ENCODE assay signal across 8 cellular contexts in genomic region chr6:18155864-18156396, GRCh38. TPM values are rescaled to one million over a fixed set of nuclear protein-coding genes. Genes with fewer than 3 reads are reported as not detected.
A peak's percentile ranks its signal among the peaks of the same experiment; 100 is the strongest.
DNase-seq lines count a peak whose midpoint lies in the region; ATAC-seq lines count a peak whose summit lies in the region.

No MANE protein-coding gene starts in this region.

- intact Hi-C loops in left cardiac atrium (cut with DNase I) = no loop called here
- intact Hi-C loops in posterior cingulate gyrus (cut with DNase I) = loop anchor here (1.0 to 10.0 kb wide), 2 partner anchors 108 to 171 kb away; partner anchors contain the start of genes DEK and KIF13A
- intact Hi-C loops in aorta (cut with DNase I) = loop anchor here in 1 of 2 donors (5.0 kb wide), 1 partner anchor 106 kb away; the partner anchor contains the start of gene DEK

- H3K27ac ChIP-seq in aorta (ENCODE audit: low read depth in 1 of 2, low read length in 2 of 2) = no peak overlapping the region

- peaks cover 0 to 4% of the 10 kb centered on the region in 2 donors for H3K9me3 Mint-ChIP-seq in activated naive CD4-positive, alpha-beta T cell treated with anti-CD3 and anti-CD28 coated beads, Interleukin-2, amount 50 U/mL, for 72 hours

- peaks cover 2% of the 10 kb centered on the region; the same call in 1 of the 2 replicates for H3K36me3 ChIP-seq in H7 (replicated peaks; ENCODE audit: control insufficient read depth, insufficient read depth, low read length)
- no peaks in the 10 kb centered on the region for H3K36me3 ChIP-seq in aorta (ENCODE audit: control insufficient read depth in 1 of 2, insufficient read depth in 2 of 2, low read length in 1 of 2)

- peak overlapping the region; percentile 70 to 74 for H3K27ac Mint-ChIP-seq in activated naive CD4-positive, alpha-beta T cell treated with anti-CD3 and anti-CD28 coated beads, Interleukin-2, amount 50 U/mL, for 72 hours

- no peaks in the 10 kb centered on the region for H3K9me3 ChIP-seq in aorta (ENCODE audit: control insufficient read depth, low read length)

- H3K4me3 ChIP-seq in H7 (ENCODE audit: insufficient read depth, low read depth, low read length) (peak overlapping the region; percentile 86), aorta (ENCODE audit: low read length in 2 of 2) (peak overlapping the region; percentile 85 to 91)

- H3K27me3 ChIP-seq in H7 (ENCODE audit: control insufficient read depth, insufficient read depth, low read length) = no peaks in the 10 kb centered on the region
- no peaks in the 10 kb centered on the region for H3K27me3 ChIP-seq in aorta (ENCODE audit: control insufficient read depth in 1 of 2, insufficient read depth in 2 of 2, low read length in 1 of 2)

- peak in 1 of 2 donors; percentile 21 for ATAC-seq in activated naive CD4-positive, alpha-beta T cell treated with anti-CD3 and anti-CD28 coated beads, Interleukin-2, amount 50 U/mL, for 72 hours
- ATAC-seq in left cardiac atrium (peak; percentile 16 to 34), aorta (ENCODE audit: low FRiP score) (no peak)

- no peaks in the 10 kb centered on the region for H3K4me1 ChIP-seq in aorta (ENCODE audit: control insufficient read depth in 1 of 2, insufficient read depth in 2 of 2, low read length in 2 of 2)

- WGBS in aorta, 2 donors = 1 to 2% methylated on average over 26 of the region's 26 CpGs

- H3K36me3 Mint-ChIP-seq in activated naive CD4-positive, alpha-beta T cell treated with anti-CD3 and anti-CD28 coated beads, Interleukin-2, amount 50 U/mL, for 72 hours = peaks cover 12 to 22% of the 10 kb centered on the region in 2 donors

- DNase-seq in GF-D8 (lab: John Stamatoyannopoulos, UW) = peak; percentile 76
- DNase-seq in H7 = peak; percentile 83
- DNase-seq in LHCN-M2 (ENCODE audit: low read depth) = peak; percentile 38
- peak; percentile 95 for DNase-seq in RPMI8226
- DNase-seq in activated naive CD4-positive, alpha-beta T cell treated with anti-CD3 and anti-CD28 coated beads, Interleukin-2, amount 50 U/mL, for 72 hours (ENCODE audit: low spot score in 2 of 2) = peak; percentile 45 to 70
- DNase-seq in left cardiac atrium = peak; percentile 54
- peak; percentile 29 to 93 (median 44) for DNase-seq in posterior cingulate gyrus
- DNase-seq in aorta = peak; percentile 65 to 78

RNA-seq across cellular contexts. Expression of gene KDM1B, which starts 0.7 kb away (rescaled TPM):
- total RNA-seq in H7 (2014; rRNA removed; shearing (Covaris generic)) = 6.8 and 11.2 TPM in 2 replicates
- total RNA-seq in LHCN-M2 (2014; rRNA removed) = 12.2 and 13.3 TPM in 2 replicates
- 11.8 TPM for polyA plus RNA-seq in LHCN-M2 (2012)
- 1 to 10 TPM; 7.7 to 10.0 TPM for total RNA-seq in activated naive CD4-positive, alpha-beta T cell treated with anti-CD3 and anti-CD28 coated beads, Interleukin-2, amount 50 U/mL, for 72 hours
- 10 to 100 TPM; 13.1 to 14.0 TPM for total RNA-seq in left cardiac atrium
- 10 to 100 TPM; 12.6 to 15.3 TPM for total RNA-seq in aorta
- 1 to 10 TPM; 4.5 to 5.0 TPM for polyA plus RNA-seq in aorta

RNA-seq across cellular contexts. Expression of gene TPMT, which starts 1.1 kb away (rescaled TPM):
- 20.9 and 22.5 TPM in 2 replicates for total RNA-seq in H7 (2014; rRNA removed; shearing (Covaris generic))
- 11.5 and 12.2 TPM in 2 replicates for total RNA-seq in LHCN-M2 (2014; rRNA removed)
- polyA plus RNA-seq in LHCN-M2 (2012) = 8.6 TPM
- total RNA-seq in activated naive CD4-positive, alpha-beta T cell treated with anti-CD3 and anti-CD28 coated beads, Interleukin-2, amount 50 U/mL, for 72 hours = 1 to 10 TPM; 3.9 to 9.4 TPM
- total RNA-seq in left cardiac atrium = 10 to 100 TPM; 15.2 TPM
- 1 to 10 TPM; 6.5 to 6.6 TPM for total RNA-seq in aorta
- polyA plus RNA-seq in aorta = 10 to 100 TPM; 13.1 to 24.9 TPM

RNA-seq across cellular contexts. Expression of gene NHLRC1, which starts 33.5 kb away (rescaled TPM):
- total RNA-seq in H7 (2014; rRNA removed; shearing (Covaris generic)) = 1.0 and 1.5 TPM in 2 replicates
- total RNA-seq in LHCN-M2 (2014; rRNA removed) (1.5 and 3.3 TPM in 2 replicates), left cardiac atrium (1 to 10 TPM; 1.6 to 1.9 TPM), aorta (1 to 10 TPM in 1 of 2 donors, under 1 TPM in 1; 0.94 to 1.6 TPM)
- polyA plus RNA-seq in LHCN-M2 (2012) = 1.7 TPM
- total RNA-seq in activated naive CD4-positive, alpha-beta T cell treated with anti-CD3 and anti-CD28 coated beads, Interleukin-2, amount 50 U/mL, for 72 hours = not detected
- 1 to 10 TPM; 1.9 to 2.1 TPM for polyA plus RNA-seq in aorta

Comparison
In these comparisons a context has a peak if more than half of its experiments do, and no peak if none do; other contexts are left out.
1. DNase-seq: peak in every context shown above with its lines; median percentile 95 in RPMI8226; 83 in H7; 76 in GF-D8; 72 in aorta; 58 in activated naive CD4-positive, alpha-beta T cell treated with anti-CD3 and anti-CD28 coated beads, Interleukin-2, amount 50 U/mL, for 72 hours; 54 in left cardiac atrium; 44 in posterior cingulate gyrus; 38 in LHCN-M2.